In the genomic region with DNA sequence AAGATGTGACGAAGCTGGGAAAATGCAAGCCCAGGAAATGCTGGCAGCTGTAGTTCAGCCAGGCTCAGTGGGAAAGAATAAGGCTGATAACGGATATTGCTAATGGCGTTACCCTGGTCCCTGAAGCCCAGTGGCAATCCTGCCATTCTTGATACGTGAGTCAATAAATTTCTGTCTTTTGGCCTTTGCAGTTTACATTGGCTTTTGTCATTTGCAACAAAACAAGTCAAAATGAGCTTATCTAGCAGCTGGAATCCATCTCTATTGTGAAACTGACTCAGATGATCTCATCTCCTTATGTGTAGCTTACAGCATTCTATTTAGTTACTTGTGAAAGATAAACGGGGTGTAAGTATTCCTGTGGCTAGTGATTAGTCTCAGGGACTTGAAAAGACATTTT, we compare ENCODE assay signal across 16 cellular contexts. TPM values are rescaled to one million over a fixed set of nuclear protein-coding genes. Genes with fewer than 3 reads are reported as not detected.
A peak's percentile ranks its signal among the peaks of the same experiment; 100 is the strongest.
DNase-seq lines count a peak whose midpoint lies in the region; ATAC-seq and TF ChIP-seq lines count a peak whose summit lies in the region.
"Had no signal": no experiment of that assay in that cellular context is flagged by ENCODE, and none has a peak within 500 bp of the region (broad histone marks: within the 10 kb centered on the region; RNA-seq: fewer than 3 reads in every experiment).

No MANE protein-coding gene starts in this region.

- H3K36me3 ChIP-seq in BJ (ENCODE audit: control insufficient read depth, insufficient read depth, low read length) = no peaks in the 10 kb centered on the region; the same call in 1 of the 2 replicates
- H3K36me3 ChIP-seq in neural progenitor cell = peaks cover 4% of the 10 kb centered on the region
- peaks cover 8% of the 10 kb centered on the region for H3K36me3 ChIP-seq in MG63

- no peaks in the 10 kb centered on the region for H3K79me2 ChIP-seq in neural progenitor cell (ENCODE audit: low read depth)

- H3K27me3 Mint-ChIP-seq in neural progenitor cell (ENCODE audit: insufficient read depth, low read depth) = no peaks in the 10 kb centered on the region
- H3K27me3 Mint-ChIP-seq: CD4-positive, alpha-beta T cell; T-cell had no signal

- no peak overlapping the region for H3K9ac ChIP-seq in neural progenitor cell

- CTCF ChIA-PET in BJ (lab: Yijun Ruan, JAX) = interaction anchor here (0.8 kb wide), 1 partner anchor 80 kb away, joined by 3 read pairs; no protein-coding TSS in a partner anchor

- H3K4me3 ChIP-seq in BJ (ENCODE audit: low read depth, low read length) (no peak overlapping the region), fibroblast of the aortic adventitia (ENCODE audit: low read depth, low read length) (peak overlapping the region; percentile 3), neural progenitor cell (no peak overlapping the region), MG63 (no peak overlapping the region)

- peaks cover 16% of the 10 kb centered on the region for H3F3A ChIP-seq in neural progenitor cell (ENCODE audit: low read depth)

- H3K9me3 ChIP-seq in neural progenitor cell (ENCODE audit: low read depth) (no peaks in the 10 kb centered on the region), MG63 (no peaks in the 10 kb centered on the region)

- H3K4me1 ChIP-seq in neural progenitor cell = peaks cover 5% of the 10 kb centered on the region

- H3K4me1 Mint-ChIP-seq in neural progenitor cell = peaks cover 9% of the 10 kb centered on the region
- H3K4me1 Mint-ChIP-seq: T-cell had no signal

- POLR2A ChIA-PET in BJ (lab: Charles Lee) = no interaction called here

- H3K4me3 Mint-ChIP-seq in neural progenitor cell = no peak overlapping the region
- H3K4me3 Mint-ChIP-seq: activated T-cell treated with anti-CD3 and anti-CD28 coated beads, Interleukin-2, amount 50 U/mL, for 24 hours; CD4-positive, alpha-beta T cell; T-cell had no signal

- DNase-seq in BJ (ENCODE audit: low read depth) = peak; percentile 46
- peak; percentile 86 for DNase-seq in NCI-H226
- DNase-seq in fibroblast of the aortic adventitia (ENCODE audit: low read depth) = peak; percentile 96
- DNase-seq in neural progenitor cell (ENCODE audit: low spot score) = peak; percentile 30
- DNase-seq in NCI-H1048 (lab: John Stamatoyannopoulos, UW) = no peak
- no peak for DNase-seq in MG63
- DNase-seq in GF-D8 (lab: John Stamatoyannopoulos, UW) = no peak
- DNase-seq: activated CD4-positive, alpha-beta T cell treated with anti-CD3 and anti-CD28 coated beads for 1 hour; activated T-cell treated with anti-CD3 and anti-CD28 coated beads, Interleukin-2, amount 50 U/mL, for 24 hours; amniotic stem cell; CD4-positive, alpha-beta T cell; GDM1; midbrain; NCI-H2029; T-cell had no signal

- no peak overlapping the region for H3K4me2 ChIP-seq in neural progenitor cell

- ATAC-seq in GM21390 (IDR thresholded peaks at IDR 0.05; ENCODE audit: unreplicated experiment) = no peak
- ATAC-seq: T-cell had no signal

- H3K27me3 ChIP-seq in BJ (ENCODE audit: control insufficient read depth, insufficient read depth, low read length) = no peaks in the 10 kb centered on the region
- H3K27me3 ChIP-seq in neural progenitor cell = no peaks in the 10 kb centered on the region
- no peaks in the 10 kb centered on the region for H3K27me3 ChIP-seq in MG63

- H3K27ac Mint-ChIP-seq in neural progenitor cell = no peak overlapping the region
- H3K27ac Mint-ChIP-seq: activated T-cell treated with anti-CD3 and anti-CD28 coated beads, Interleukin-2, amount 50 U/mL, for 24 hours; CD4-positive, alpha-beta T cell; T-cell had no signal

- peak overlapping the region; percentile 7 for H3K27ac ChIP-seq in neural progenitor cell

- no peaks in the 10 kb centered on the region for H4K20me1 ChIP-seq in neural progenitor cell (ENCODE audit: low read depth)

- no peak for TF ChIP-seq CTCF in BJ (IDR thresholded peaks at IDR 0.05; ENCODE audit: insufficient read depth, low read depth, low read length)
- no peak for TF ChIP-seq CTCF in fibroblast of the aortic adventitia (IDR thresholded peaks at IDR 0.05; ENCODE audit: insufficient read depth, low read length)
- TF ChIP-seq CTCF in neural progenitor cell (IDR thresholded peaks at IDR 0.05) = no peak

- no peaks in the 10 kb centered on the region for H3K9me3 Mint-ChIP-seq in neural progenitor cell
- H3K9me3 Mint-ChIP-seq: activated T-cell treated with anti-CD3 and anti-CD28 coated beads, Interleukin-2, amount 50 U/mL, for 24 hours; CD4-positive, alpha-beta T cell; T-cell had no signal

- peaks cover 24% of the 10 kb centered on the region for H3K36me3 Mint-ChIP-seq in neural progenitor cell

- H2AFZ ChIP-seq in neural progenitor cell (replicated peaks) = no peak overlapping the region

RNA-seq across cellular contexts. Expression of a gene that starts 43.8 kb away (rescaled TPM):
- 7.9 and 20.0 TPM in 2 replicates for polyA plus RNA-seq in BJ (2011; rRNA removed)
- polyA minus RNA-seq in BJ (2011; rRNA and poly(A)+ RNA removed) = 3.1 and 5.6 TPM in 2 replicates
- total RNA-seq in fibroblast of the aortic adventitia (ENCODE audit: low replicate concordance) = 13.6 and 40.3 TPM in 2 replicates
- total RNA-seq in neural progenitor cell (ENCODE audit: low replicate concordance) = 80.9 and 104 TPM in 2 replicates
- total RNA-seq in MG63 (2014; rRNA removed; shearing (Covaris generic); ENCODE audit: low replicate concordance) = 29.5 and 37.4 TPM in 2 replicates

RNA-seq across cellular contexts. Expression of a gene that starts 44.9 kb away (rescaled TPM):
- polyA plus RNA-seq in BJ (2011; rRNA removed) = 82.4 and 135 TPM in 2 replicates
- 211 and 339 TPM in 2 replicates for polyA minus RNA-seq in BJ (2011; rRNA and poly(A)+ RNA removed)
- total RNA-seq in fibroblast of the aortic adventitia (ENCODE audit: low replicate concordance) (113 and 198 TPM in 2 replicates), neural progenitor cell (ENCODE audit: low replicate concordance) (210 and 257 TPM in 2 replicates)
- 145 and 165 TPM in 2 replicates for total RNA-seq in MG63 (2014; rRNA removed; shearing (Covaris generic); ENCODE audit: low replicate concordance)

Comparison
In these comparisons a context has a peak if more than half of its experiments do, and no peak if none do; other contexts are left out.
1. DNase-seq: peak in BJ (single experiment), NCI-H226 (single experiment), fibroblast of the aortic adventitia (single experiment) and neural progenitor cell (single experiment); none in NCI-H1048 (single experiment), MG63 (single experiment) and GF-D8 (single experiment).